Comparison of ENCODE assay signal across 21 cellular contexts in genomic region chr6:27242589-27243265, GRCh38. TPM values are rescaled to one million over a fixed set of nuclear protein-coding genes. Genes with fewer than 3 reads are reported as not detected.
DNase-seq lines count a peak whose midpoint lies in the region; ATAC-seq, FAIRE-seq and TF ChIP-seq lines count a peak whose summit lies in the region.
"Had no signal": no experiment of that assay in that cellular context is flagged by ENCODE, and none has a peak within 500 bp of the region (broad histone marks: within the 10 kb centered on the region; RNA-seq: fewer than 3 reads in every experiment).

No MANE protein-coding gene starts in this region.

- peak overlapping the region in 1 of 2 experiments; percentile 14; a peak in 1 of 4 replicates for H3K9ac ChIP-seq in K562 (ENCODE audit: insufficient read depth in 1 of 2, low read depth in 2 of 2, low read length in 2 of 2)
- H3K9ac ChIP-seq: BLaER1, GM23248 had no signal

- H3K9me1 ChIP-seq in K562 (ENCODE audit: control insufficient read depth, insufficient read depth, low read length), result no peaks in the 10 kb centered on the region

- H3K27ac Mint-ChIP-seq in GM23338, result no peak overlapping the region
- H3K27ac Mint-ChIP-seq: CD14-positive monocyte; CD4-positive, alpha-beta memory T cell had no signal

- H3K4me3 Mint-ChIP-seq in GM23338, result no peak overlapping the region
- H3K4me3 Mint-ChIP-seq: CD4-positive, alpha-beta memory T cell had no signal

- CTCF ChIA-PET in A549 (lab: Yijun Ruan, JAX), result interaction anchor here (1.5 to 2.9 kb wide), 2 partner anchors 9 to 12 kb away, joined by 3 to 12 read pairs; no protein-coding TSS in a partner anchor
- CTCF ChIA-PET in K562 (lab: Yijun Ruan, JAX; ENCODE audit: low intra/inter-chr PET ratio), result no interaction called here

- H3K27ac ChIP-seq in A549 (no peak overlapping the region), GM23338 (ENCODE audit: low read depth) (no peak overlapping the region), K562 (ENCODE audit: extremely low read depth, low read depth, low read length) (no peak overlapping the region)
- H3K27ac ChIP-seq: BLaER1, GM23248 had no signal

- H3K27me3 Mint-ChIP-seq in GM23338 (ENCODE audit: insufficient read depth, low read depth, poor library complexity), result peaks cover 12% of the 10 kb centered on the region

- no peaks in the 10 kb centered on the region for H3K4me1 Mint-ChIP-seq in GM23338

- H3K9me2 ChIP-seq in GM23338 (ENCODE audit: insufficient read depth), result no peaks in the 10 kb centered on the region

- H3K36me3 ChIP-seq in GM23338 (ENCODE audit: insufficient read depth), result no peaks in the 10 kb centered on the region
- no peaks in the 10 kb centered on the region for H3K36me3 ChIP-seq in K562 (ENCODE audit: control insufficient read depth, insufficient read depth, low read length)
- H3K36me3 ChIP-seq: BLaER1 had no signal

- POLR2A ChIA-PET in A549 (lab: Yijun Ruan, JAX) (no interaction called here), K562 (lab: Yijun Ruan, JAX) (interaction anchor here (0.7 to 2.7 kb wide), 3 partner anchors 9 to 861 kb away, joined by 3 to 16 read pairs (median 3); a partner anchor contains a TSS)

- no peaks in the 10 kb centered on the region for H4K20me1 ChIP-seq in GM23338 (replicated peaks; ENCODE audit: insufficient read depth)
- H4K20me1 ChIP-seq in K562 (replicated peaks; ENCODE audit: control insufficient read depth, insufficient read depth, low read length), result no peaks in the 10 kb centered on the region
- H4K20me1 ChIP-seq: BLaER1 had no signal

- no peaks in the 10 kb centered on the region; the same call in 1 of the 2 replicates for H3F3A ChIP-seq in GM23338 (replicated peaks; ENCODE audit: low read depth)

- TF ChIP-seq RAD21 in A549 (conservative IDR thresholded peaks at IDR 0.05 in 1 of 2, IDR thresholded peaks at IDR 0.05 in 1 of 2) (no peak), K562 (CRISPR knock-in tag; conservative IDR thresholded peaks at IDR 0.05 in 1 of 2, IDR thresholded peaks at IDR 0.05 in 1 of 2) (no peak)

- peak in 1 of 2 experiments; percentile 27; a peak in 2 of 6 replicates for ATAC-seq in A549
- ATAC-seq in GM23338, result no peak
- ATAC-seq in K562, result peak; percentile 26; the same call in 2 of the 3 replicates
- ATAC-seq in HG02840 (IDR thresholded peaks at IDR 0.05; ENCODE audit: low FRiP score, unreplicated experiment), result no peak
- no peak for ATAC-seq in HG02678 (IDR thresholded peaks at IDR 0.05; ENCODE audit: unreplicated experiment)
- ATAC-seq: GM12878 had no signal

- H3K79me2 ChIP-seq in GM23338 (replicated peaks; ENCODE audit: insufficient read depth) (no peaks in the 10 kb centered on the region), K562 (ENCODE audit: control insufficient read depth, insufficient read depth, low read length) (no peaks in the 10 kb centered on the region)

- 66% methylated on average over 14 of the region's 14 CpGs for WGBS in A549 (ENCODE audit: missing lambda C conversion rate)
- 40% methylated on average over 14 of the region's 14 CpGs for WGBS in K562 (ENCODE audit: insufficient coverage, low coverage, missing lambda C conversion rate)

- no peaks in the 10 kb centered on the region for H3K9me3 ChIP-seq in A549
- peaks cover 3% of the 10 kb centered on the region for H3K9me3 ChIP-seq in K562 (replicated peaks; ENCODE audit: control insufficient read depth, insufficient read depth, low read depth, low read length)

- TF ChIP-seq POLR2A in A549 (IDR thresholded peaks at IDR 0.05; ENCODE audit: low read length) (no peak), K562 (conservative IDR thresholded peaks at IDR 0.05) (no peak)

- H3K27me3 ChIP-seq in GM23338 (ENCODE audit: insufficient read depth) (peaks cover 21% of the 10 kb centered on the region), K562 (ENCODE audit: control insufficient read depth in 2 of 2, insufficient read depth in 2 of 2, low read length in 2 of 2) (no peaks in the 10 kb centered on the region)

- intact Hi-C loops in K562 (cut with micrococcal nuclease), result no loop called here

- H3K4me3 ChIP-seq in A549 (no peak overlapping the region), GM23338 (no peak overlapping the region), K562 (no peak overlapping the region)
- H3K4me3 ChIP-seq: BLaER1, GM12878, GM23248 had no signal

- DNase-seq in A549 (ENCODE audit: low read depth in 1 of 2, low spot score in 1 of 2), result no peak
- DNase-seq in GM23338 (ENCODE audit: low spot score), result no peak
- peak; percentile 24 for DNase-seq in NCI-H748 treated with DMSO at 0.1 percent for 48 hours (lab: John Stamatoyannopoulos, UW)
- DNase-seq in K562 (ENCODE audit: extremely low read depth in 1 of 4, low spot score in 3 of 4), result no peak
- DNase-seq in AG08395 (ENCODE audit: low spot score), result no peak
- DNase-seq in DMS153 treated with DMSO at 0.1 percent for 48 hours (lab: John Stamatoyannopoulos, UW; ENCODE audit: unreplicated experiment), result no peak
- DNase-seq: CD4-positive, alpha-beta memory T cell; DMS153; DND-41; EL; GM23248; HCEC 1CT; Karpas-422 had no signal

- H3K4me2 ChIP-seq in A549 (no peak overlapping the region), GM23338 (no peak overlapping the region), K562 (ENCODE audit: insufficient read depth, low read length) (peak overlapping the region; percentile 23; the same call in 1 of the 2 replicates)
- H3K4me2 ChIP-seq: BLaER1 had no signal

- H2AFZ ChIP-seq in GM23338, result peak overlapping the region; percentile 81; the same call in 1 of the 2 replicates
- peak overlapping the region; percentile 79 for H2AFZ ChIP-seq in K562 (ENCODE audit: low read depth, low read length)
- H2AFZ ChIP-seq: GM23248 had no signal

- no peaks in the 10 kb centered on the region for H3K36me3 Mint-ChIP-seq in GM23338 (ENCODE audit: low read depth)
- H3K36me3 Mint-ChIP-seq: CD4-positive, alpha-beta memory T cell had no signal

- BruUV-seq in K562 (replicated peaks; lab: Mats Ljungman, UMichigan), result no TSS peak

- in situ Hi-C loops in K562 (cut with MboI), result no loop called here

- H3K9me3 Mint-ChIP-seq in GM23338, result 0 out of 3 replicates have a peak, but pooled peaks cover under 1% of the 10 kb centered on the region

- TF ChIP-seq CTCF in A549 (IDR thresholded peaks at IDR 0.05), result no peak
- TF ChIP-seq CTCF in GM23338 (conservative IDR thresholded peaks at IDR 0.05; ENCODE audit: low read depth in 2 of 2), result no peak
- TF ChIP-seq CTCF in K562 (IDR thresholded peaks at IDR 0.05 in 2 of 3, conservative IDR thresholded peaks at IDR 0.05 in 1 of 3; ENCODE audit: insufficient read depth in 2 of 3, low read depth in 1 of 3, low read length in 3 of 3), result no peak

- TF ChIP-seq EP300 in A549 (IDR thresholded peaks at IDR 0.05) (no peak), K562 (IDR thresholded peaks at IDR 0.05; ENCODE audit: low read length) (no peak)

- H3K4me1 ChIP-seq in A549 (peaks cover 5% of the 10 kb centered on the region), GM23338 (ENCODE audit: insufficient read depth) (no peaks in the 10 kb centered on the region), K562 (replicated peaks in 1 of 2; ENCODE audit: control insufficient read depth in 2 of 2, insufficient read depth in 2 of 2, low read length in 2 of 2) (peaks cover 8 to 16% of the 10 kb centered on the region in 2 experiments; a peak in 4 of 5 replicates)
- H3K4me1 ChIP-seq: BLaER1 had no signal

- no peak for FAIRE-seq in A549 (lab: Jason Lieb, UNC)
- FAIRE-seq in K562 (lab: Jason Lieb, UNC), result no peak
- FAIRE-seq: A204.1, GM12878, H54, HTR-8/SVneo had no signal

TF ChIP-seq in A549, 52 proteins besides CTCF, POLR2A, EP300 and RAD21 (continues in another document):
- TF ChIP-seq CEBPB (IDR thresholded peaks at IDR 0.05), result 0 out of 4 replicates have a peak, but pooled peaks of 1 of the 2 experiments have one; percentile 22
- TF ChIP-seq FOSL2 (IDR thresholded peaks at IDR 0.05), result no peak
- no peak for TF ChIP-seq FOSL2 (CRISPR knock-in tag; IDR thresholded peaks at IDR 0.05)
- TF ChIP-seq SREBF2 (IDR thresholded peaks at IDR 0.05), result no peak

TF ChIP-seq in GM23338, 12 proteins besides CTCF, POLR2A, EP300 and RAD21 (continues in another document):
- TF ChIP-seq STAT1 (IDR thresholded peaks at IDR 0.05; ENCODE audit: unreplicated experiment), result no peak

TF ChIP-seq in K562, 482 proteins besides CTCF, POLR2A, EP300 and RAD21 (continues in another document):
- TF ChIP-seq CXXC5 (CRISPR knock-in tag; IDR thresholded peaks at IDR 0.05) (peak; percentile 41), ARNT (IDR thresholded peaks at IDR 0.05) (no peak), TEAD1 (CRISPR knock-in tag; IDR thresholded peaks at IDR 0.05) (peak in 1 of 2 experiments; percentile 65; a peak in 1 of 4 replicates)

RNA-seq across cellular contexts. Expression of gene PRSS16, which starts 4.8 kb away (rescaled TPM):
- polyA plus RNA-seq in A549 (2011; rRNA removed), result 11.0 and 11.4 TPM in 2 replicates
- polyA plus RNA-seq in A549 (2012; cell fraction: cytosol; rRNA removed), result 5.0 and 5.7 TPM in 2 replicates
- polyA plus RNA-seq in A549 (2012; cell fraction: nucleus; rRNA removed), result 3.7 and 4.4 TPM in 2 replicates
- polyA plus RNA-seq in A549 (2017; fragmentation: RNase III; extraction: RNeasy Plus Mini Kit Qiagen cat#74134 plus additional on column Dnase treatment), result 3.1 to 3.9 TPM (median 3.7 TPM) in 3 replicates
- 5.3 and 6.1 TPM in 2 replicates for polyA minus RNA-seq in A549 (2011; rRNA and poly(A)+ RNA removed)
- 11.8 and 13.8 TPM in 2 replicates for total RNA-seq in GM23338 (2014; rRNA removed; shearing (Covaris generic))
- 8.7 and 13.8 TPM in 2 replicates for polyA plus RNA-seq in GM23338 (2016; fragmentation: Nextera tagmentation; extraction: Ambion mirVana)
- 14.9 and 15.6 TPM in 2 replicates for total RNA-seq in K562 (2011; cell fraction: chromatin; rRNA removed; ENCODE audit: low replicate concordance)
- 14.3 and 15.8 TPM in 2 replicates for total RNA-seq in K562 (2011; cell fraction: nucleolus; rRNA removed)
- total RNA-seq in K562 (2011; cell fraction: nucleoplasm; rRNA removed), result 19.4 and 34.7 TPM in 2 replicates
- 4.9 and 7.5 TPM in 2 replicates for total RNA-seq in K562 (2014; rRNA removed)
- total RNA-seq in K562 (2014; rRNA removed; fragmentation: Illumina TruSeq; extraction: Trizol), result 2.8 and 4.5 TPM in 2 replicates
- total RNA-seq in K562 (2015; rRNA removed; fragmentation: Illumina TruSeq; extraction: Trizol), result 4.6 and 5.7 TPM in 2 replicates
- 12.1 and 12.7 TPM in 2 replicates for total RNA-seq in K562 (2021)
- polyA plus RNA-seq in K562 (2011; rRNA removed), result 19.3 and 29.6 TPM in 2 replicates
- 32.3 and 43.3 TPM in 2 replicates for polyA plus RNA-seq in K562 (2011; cell fraction: cytosol; rRNA removed)
- polyA plus RNA-seq in K562 (2011; cell fraction: nucleus; rRNA removed), result 50.1 and 60.0 TPM in 2 replicates
- polyA plus RNA-seq in K562 (2012), result 15.6 and 44.4 TPM in 2 replicates
- 13.1 and 17.4 TPM in 2 replicates for polyA plus RNA-seq in K562 (2014; fragmentation: Illumina TruSeq; extraction: Trizol)
- polyA plus RNA-seq in K562 (2014; fragmentation: Nextera tagmentation; extraction: Ambion mirVana), result 10 to 100 TPM; 12.0 to 13.5 TPM
- 21.3 and 21.8 TPM in 2 replicates for polyA plus RNA-seq in K562 (2014; rRNA removed)
- polyA minus RNA-seq in K562 (2011; rRNA and poly(A)+ RNA removed), result 9.2 and 12.7 TPM in 2 replicates
- 5.9 and 6.6 TPM in 2 replicates for polyA minus RNA-seq in K562 (2011; cell fraction: cytosol; rRNA and poly(A)+ RNA removed)
- polyA minus RNA-seq in K562 (2011; cell fraction: nucleus; rRNA and poly(A)+ RNA removed), result 9.0 and 19.1 TPM in 2 replicates
- polyA plus RNA-seq: CD14-positive monocyte, GM23248 had no signal

Comparison
In these comparisons a context has a peak if more than half of its experiments do, and no peak if none do; other contexts are left out.
1. Of the 35 proteins assayed by ChIP-seq in both K562 and A549: peak only in K562: EHMT2; only in A549: CBX8; in both: none; in neither: 32; mixed calls (peak in some experiments, not most) for 1.